In the genomic region with DNA sequence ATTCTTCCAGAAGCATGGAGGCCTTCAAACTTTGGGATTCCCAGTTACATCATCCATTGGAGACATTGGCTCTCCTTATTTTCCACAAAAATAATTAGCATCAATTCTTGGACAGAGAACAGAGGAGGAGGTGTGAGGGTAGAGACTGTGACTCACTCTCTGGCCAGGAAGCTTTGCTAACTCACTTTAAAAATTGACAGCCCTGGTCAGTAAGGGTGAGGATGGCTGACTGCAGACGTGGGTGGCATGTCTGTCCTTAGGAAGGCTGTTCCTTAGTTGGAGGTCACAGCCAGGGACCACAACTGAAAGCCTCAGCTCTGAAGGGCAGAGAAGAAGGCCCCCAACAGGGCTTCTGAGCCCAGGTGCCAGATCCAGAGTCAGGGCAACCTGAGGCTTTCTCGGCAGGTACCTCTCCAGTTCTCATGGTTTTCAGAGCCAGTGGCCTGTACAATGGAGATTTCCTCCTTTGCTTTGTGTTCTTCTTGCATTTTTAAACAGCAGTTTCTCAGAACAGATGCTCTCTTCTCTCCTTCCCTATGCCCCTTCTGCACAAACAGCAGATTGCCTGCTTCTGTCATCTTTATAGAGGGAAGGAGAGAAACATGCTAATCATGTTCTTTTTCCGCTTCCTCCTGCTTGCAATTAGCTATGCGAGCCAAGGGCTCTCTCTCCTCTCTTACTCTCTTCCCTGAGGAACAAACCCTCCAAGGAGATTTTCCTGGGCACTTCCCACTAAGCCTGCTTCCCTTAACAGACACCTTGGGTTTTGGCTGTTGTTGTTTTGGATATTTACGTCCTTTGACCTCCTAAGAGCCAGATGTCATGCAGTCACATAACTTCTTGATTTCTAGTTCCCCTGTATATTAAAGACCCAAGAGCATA, we compare ENCODE assay signal across 12 cellular contexts.
DNase-seq lines count a peak whose midpoint lies in the region; ATAC-seq and TF ChIP-seq lines count a peak whose summit lies in the region.
"Had no signal": no experiment of that assay in that cellular context is flagged by ENCODE, and none has a peak within 500 bp of the region (broad histone marks: within the 10 kb centered on the region; RNA-seq: fewer than 3 reads in every experiment).

No MANE protein-coding gene starts in this region.

- H3K27me3 ChIP-seq in PC-9 (ENCODE audit: insufficient read depth, low read depth), result no peaks in the 10 kb centered on the region
- no peaks in the 10 kb centered on the region for H3K27me3 ChIP-seq in endodermal cell (ENCODE audit: control insufficient read depth, insufficient read depth, low read length, poor library complexity, severe bottlenecking)
- H3K27me3 ChIP-seq in mucosa of rectum (ENCODE audit: control insufficient read depth in 2 of 2, insufficient read depth in 2 of 2, low read length in 2 of 2), result no peaks in the 10 kb centered on the region

- peaks cover 12% of the 10 kb centered on the region for H3K4me1 Mint-ChIP-seq in endodermal cell
- H3K4me1 Mint-ChIP-seq: stimulated activated naive CD8-positive, alpha-beta T cell treated with anti-CD3 and anti-CD28 coated beads, Interleukin-15, amount 100 ng/mL, for 72 hours had no signal

- intact Hi-C loops in PC-9 (cut with micrococcal nuclease; ENCODE audit: unreplicated experiment), result loop anchor here (5.0 kb wide), 1 partner anchor 218 kb away; the partner anchor contains the start of gene TNPO1

- no peaks in the 10 kb centered on the region for H3K9me2 ChIP-seq in PC-9 (ENCODE audit: insufficient read depth)

- H3K9me3 ChIP-seq in PC-9 (ENCODE audit: insufficient read depth, low read depth), result peaks cover 11% of the 10 kb centered on the region; the same call in 1 of the 2 replicates
- peaks cover 23% of the 10 kb centered on the region for H3K9me3 ChIP-seq in endodermal cell (ENCODE audit: control insufficient read depth, low read length)
- H3K9me3 ChIP-seq in mucosa of rectum (ENCODE audit: control insufficient read depth in 2 of 2, low read length in 2 of 2), result no peaks in the 10 kb centered on the region

- H4K20me1 ChIP-seq in PC-9 (ENCODE audit: insufficient read depth), result no peaks in the 10 kb centered on the region

- H3F3A ChIP-seq in PC-9 (ENCODE audit: insufficient read depth, low read depth), result peaks cover 27% of the 10 kb centered on the region

- H3K4me2 ChIP-seq in PC-9, result peak overlapping the region; percentile 76

- H3K27ac ChIP-seq in PC-9, result peak overlapping the region; percentile 96
- H3K27ac ChIP-seq in endodermal cell (ENCODE audit: low read depth, low read length), result no peak overlapping the region
- peak overlapping the region; percentile 17 to 25 for H3K27ac ChIP-seq in mucosa of rectum (ENCODE audit: low read depth in 2 of 2, low read length in 2 of 2)

- 90 to 100% methylated on average over 1 to 5 of the region's 5 CpGs for WGBS in endodermal cell (ENCODE audit: insufficient coverage in 1 of 2, insufficient read length in 1 of 2), 2 experiments

- POLR2A ChIA-PET in PC-9 (lab: Charles Lee; ENCODE audit: unreplicated experiment), result no interaction called here

- H3K36me3 ChIP-seq in PC-9 (ENCODE audit: low read depth) (no peaks in the 10 kb centered on the region), endodermal cell (ENCODE audit: control insufficient read depth, insufficient read depth, low read length) (no peaks in the 10 kb centered on the region), mucosa of rectum (ENCODE audit: control insufficient read depth in 2 of 2, insufficient read depth in 2 of 2, low read length in 2 of 2) (no peaks in the 10 kb centered on the region)

- DNase-seq in CD1c-positive myeloid dendritic cell (ENCODE audit: extremely low spot score), result peak; percentile 30
- peak in 1 of 2 experiments; percentile 61 for DNase-seq in PC-9
- DNase-seq in endodermal cell, result no peak
- DNase-seq in NCI-H2196 treated with DMSO at 0.1 percent for 48 hours (lab: John Stamatoyannopoulos, UW; ENCODE audit: unreplicated experiment), result no peak
- no peak for DNase-seq in NCI-H1417 treated with DMSO at 0.1 percent for 48 hours (lab: John Stamatoyannopoulos, UW)
- no peak for DNase-seq in occipital lobe (lab: John Stamatoyannopoulos, UW)
- DNase-seq: COR-L47; stimulated activated naive CD8-positive, alpha-beta T cell treated with anti-CD3 and anti-CD28 coated beads, Interleukin-15, amount 100 ng/mL, for 72 hours had no signal

- no peaks in the 10 kb centered on the region for H3K79me2 ChIP-seq in PC-9 (ENCODE audit: low read depth)

- CTCF ChIA-PET in PC-9 (lab: Charles Lee), result no interaction called here

- no peak overlapping the region for H3K9ac ChIP-seq in endodermal cell (ENCODE audit: extremely low read depth, low read length, poor library complexity, severe bottlenecking)
- no peak overlapping the region for H3K9ac ChIP-seq in mucosa of rectum (ENCODE audit: low read depth in 1 of 2, low read length in 2 of 2)

- H3K27me3 Mint-ChIP-seq in endodermal cell (ENCODE audit: insufficient read depth), result no peaks in the 10 kb centered on the region
- H3K27me3 Mint-ChIP-seq: stimulated activated naive CD8-positive, alpha-beta T cell treated with anti-CD3 and anti-CD28 coated beads, Interleukin-15, amount 100 ng/mL, for 72 hours had no signal

- BruUV-seq in PC-9 (replicated peaks; lab: Mats Ljungman, UMichigan), result no TSS peak

- no peak overlapping the region for H3K4me3 Mint-ChIP-seq in endodermal cell
- H3K4me3 Mint-ChIP-seq: nephron; stimulated activated naive CD8-positive, alpha-beta T cell treated with anti-CD3 and anti-CD28 coated beads, Interleukin-15, amount 100 ng/mL, for 72 hours had no signal

- peak overlapping the region; percentile 19; the same call in 1 of the 2 replicates for H3K4me3 ChIP-seq in PC-9
- peak overlapping the region; percentile 59 for H3K4me3 ChIP-seq in endodermal cell (ENCODE audit: low read length)
- H3K4me3 ChIP-seq in mucosa of rectum (ENCODE audit: low read length in 2 of 2), result no peak overlapping the region
- H3K4me3 ChIP-seq: K562 had no signal

- ATAC-seq in HG03571 (IDR thresholded peaks at IDR 0.05; ENCODE audit: unreplicated experiment), result no peak
- ATAC-seq: K562; stimulated activated naive CD8-positive, alpha-beta T cell treated with anti-CD3 and anti-CD28 coated beads, Interleukin-15, amount 100 ng/mL, for 72 hours had no signal

- H3K4me1 ChIP-seq in PC-9 (replicated peaks; ENCODE audit: insufficient read depth) (peaks cover 47% of the 10 kb centered on the region), endodermal cell (ENCODE audit: control insufficient read depth, insufficient read depth, low read length) (peaks cover 8% of the 10 kb centered on the region), mucosa of rectum (ENCODE audit: control insufficient read depth in 2 of 2, insufficient read depth in 2 of 2, low read length in 2 of 2) (peaks cover 27 to 39% of the 10 kb centered on the region in 2 donors)

- H3K9me3 Mint-ChIP-seq in endodermal cell, result peaks cover 14% of the 10 kb centered on the region
- H3K9me3 Mint-ChIP-seq: stimulated activated naive CD8-positive, alpha-beta T cell treated with anti-CD3 and anti-CD28 coated beads, Interleukin-15, amount 100 ng/mL, for 72 hours had no signal

- no peaks in the 10 kb centered on the region for H3K36me3 Mint-ChIP-seq in endodermal cell (ENCODE audit: low read depth)

- TF ChIP-seq CTCF in PC-9 (conservative IDR thresholded peaks at IDR 0.05), result no peak
- TF ChIP-seq CTCF in endodermal cell (conservative IDR thresholded peaks at IDR 0.05), result no peak

- H3K27ac Mint-ChIP-seq in endodermal cell, result no peak overlapping the region
- H3K27ac Mint-ChIP-seq: nephron; stimulated activated naive CD8-positive, alpha-beta T cell treated with anti-CD3 and anti-CD28 coated beads, Interleukin-15, amount 100 ng/mL, for 72 hours had no signal

- H2AFZ ChIP-seq in PC-9, result 0 out of 2 replicates have a peak overlapping the region, but pooled peaks have one; percentile 54

Comparison
In these comparisons a context has a peak if more than half of its experiments do, and no peak if none do; other contexts are left out.
1. H3K4me3 ChIP-seq: peak in PC-9 (single experiment) and endodermal cell (single experiment); none in mucosa of rectum (0 of 2).